8 cellular contexts compared by ENCODE assay signal in the genomic region with DNA sequence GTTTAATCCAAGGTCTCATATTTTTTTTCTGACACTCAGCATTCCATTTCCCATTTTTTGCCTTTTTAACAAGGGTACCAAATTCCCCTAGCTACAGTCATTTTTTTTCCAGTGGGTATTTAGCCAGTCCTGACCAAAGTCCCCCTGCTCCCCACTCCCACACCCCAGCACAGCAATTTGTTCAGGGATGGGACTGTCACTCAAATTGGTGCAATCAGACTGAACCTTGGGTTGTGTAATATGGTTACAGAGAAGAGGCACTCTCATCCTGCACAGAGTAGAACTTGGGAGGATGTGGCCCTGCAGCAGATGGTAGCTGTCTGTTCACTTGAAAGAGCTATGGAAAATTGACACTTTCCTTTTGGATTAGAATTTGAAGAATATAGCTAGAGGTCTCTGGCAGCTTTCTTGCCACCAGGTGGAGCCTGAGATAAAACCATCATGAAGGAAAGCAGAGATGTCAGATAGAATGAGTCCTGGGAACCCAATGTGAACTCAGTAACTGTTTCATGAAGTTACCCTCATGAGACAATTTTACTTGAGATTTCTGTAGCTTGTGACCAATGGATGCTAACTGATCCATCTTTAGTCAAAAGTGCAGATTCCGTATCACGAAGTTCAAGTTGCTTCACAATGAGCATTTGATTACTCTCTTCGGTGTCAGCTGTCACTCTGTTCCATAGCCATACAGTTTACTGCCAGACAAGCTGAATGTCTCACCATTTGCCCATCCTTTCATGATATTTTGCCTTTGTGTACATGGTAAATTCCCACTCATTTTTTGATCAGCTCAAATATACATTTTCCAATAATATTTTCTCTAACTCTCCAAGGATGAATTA.
DNase-seq lines count a peak whose midpoint lies in the region; ATAC-seq, FAIRE-seq and TF ChIP-seq lines count a peak whose summit lies in the region.

No MANE protein-coding gene starts in this region.

- H3K36me3 ChIP-seq in astrocyte (ENCODE audit: insufficient read depth, low read length), result no peaks in the 10 kb centered on the region
- H3K36me3 ChIP-seq in liver (ENCODE audit: control insufficient read depth in 4 of 4, insufficient read depth in 3 of 4, low read depth in 1 of 4, low read length in 3 of 4), result no peaks in the 10 kb centered on the region

- H3K27ac ChIP-seq in astrocyte (ENCODE audit: low read depth, low read length) (no peak overlapping the region), liver (ENCODE audit: low read depth in 1 of 2, low read length in 2 of 2) (no peak overlapping the region)

- H3K27me3 ChIP-seq in astrocyte (ENCODE audit: insufficient read depth, low read length), result no peaks in the 10 kb centered on the region
- no peaks in the 10 kb centered on the region for H3K27me3 ChIP-seq in liver (ENCODE audit: control insufficient read depth in 4 of 4, insufficient read depth in 4 of 4, low read length in 3 of 4)

- no peak overlapping the region for H3K4me2 ChIP-seq in astrocyte (ENCODE audit: low read length)

- peak; percentile 61 for ATAC-seq in GM19372 (IDR thresholded peaks at IDR 0.05; ENCODE audit: low read depth, unreplicated experiment)
- ATAC-seq in HG02884 (IDR thresholded peaks at IDR 0.05; ENCODE audit: unreplicated experiment), result no peak

- H3K9ac ChIP-seq in astrocyte (ENCODE audit: low read length), result no peak overlapping the region
- H3K9ac ChIP-seq in liver (ENCODE audit: low read depth in 1 of 2, low read length in 2 of 2), result no peak overlapping the region

- TF ChIP-seq CTCF in AG10803 (conservative IDR thresholded peaks at IDR 0.05; ENCODE audit: low read length), result peak; percentile 65
- peak; percentile 74 for TF ChIP-seq CTCF in astrocyte (IDR thresholded peaks at IDR 0.05; ENCODE audit: insufficient read depth, low read depth, low read length)
- peak; percentile 18 for TF ChIP-seq CTCF in liver (IDR thresholded peaks at IDR 0.05; ENCODE audit: low read depth, low read length, missing input control)

- H3K79me2 ChIP-seq in astrocyte (ENCODE audit: insufficient read depth, low read length), result no peaks in the 10 kb centered on the region

- peaks cover 2% of the 10 kb centered on the region for H3K4me1 Mint-ChIP-seq in astrocyte (ENCODE audit: low read depth, unreplicated experiment)

- no peaks in the 10 kb centered on the region for H3K9me3 Mint-ChIP-seq in astrocyte (ENCODE audit: unreplicated experiment)

- H3K27ac Mint-ChIP-seq in astrocyte (ENCODE audit: unreplicated experiment), result no peak overlapping the region

- no peaks in the 10 kb centered on the region for H3K4me1 ChIP-seq in astrocyte (ENCODE audit: insufficient read depth, low read length)
- no peaks in the 10 kb centered on the region for H3K4me1 ChIP-seq in liver (ENCODE audit: control insufficient read depth in 4 of 4, insufficient read depth in 4 of 4, low read length in 3 of 4)

- FAIRE-seq in astrocyte (lab: Jason Lieb, UNC), result peak; percentile 26

- H3K36me3 Mint-ChIP-seq in astrocyte (ENCODE audit: low read depth, unreplicated experiment), result no peaks in the 10 kb centered on the region

- H3K27me3 Mint-ChIP-seq in astrocyte (ENCODE audit: low read depth, unreplicated experiment), result no peaks in the 10 kb centered on the region

- WGBS in liver, result 88% methylated on average over 3 of the region's 3 CpGs

- TF ChIP-seq RAD21 in liver (IDR thresholded peaks at IDR 0.05), result peak; percentile 55 to 67

- DNase-seq in AG10803 (ENCODE audit: low read depth), result peak; percentile 50
- peak; percentile 42 for DNase-seq in NCI-H1694 (lab: John Stamatoyannopoulos, UW)
- DNase-seq in astrocyte (ENCODE audit: low read depth), result peak; percentile 42
- no peak for DNase-seq in activated gamma-delta T cell treated with Interleukin-2 at 50 U/mL for 16 hours
- no peak for DNase-seq in OCI-M2 (lab: John Stamatoyannopoulos, UW; ENCODE audit: unreplicated experiment)

- no peak overlapping the region for H3K4me3 Mint-ChIP-seq in astrocyte (ENCODE audit: unreplicated experiment)

- H3K9me3 ChIP-seq in astrocyte (ENCODE audit: insufficient read depth, low read depth, low read length) (no peaks in the 10 kb centered on the region), liver (ENCODE audit: control insufficient read depth in 4 of 4, low read length in 3 of 4) (no peaks in the 10 kb centered on the region)

- no peak overlapping the region for H2AFZ ChIP-seq in astrocyte (ENCODE audit: low read depth, low read length)

- no peaks in the 10 kb centered on the region for H4K20me1 ChIP-seq in astrocyte (ENCODE audit: insufficient read depth, low read length)

- H3K4me3 ChIP-seq in AG10803 (ENCODE audit: low read length) (no peak overlapping the region), astrocyte (ENCODE audit: insufficient read depth, low read depth, low read length) (no peak overlapping the region), liver (ENCODE audit: low read depth in 1 of 3, low read length in 3 of 3) (no peak overlapping the region)

TF ChIP-seq in liver, 16 proteins besides CTCF, POLR2A, EP300 and RAD21:
- TF ChIP-seq HNF4A (conservative IDR thresholded peaks at IDR 0.05), result no peak
- TF ChIP-seq JUND (IDR thresholded peaks at IDR 0.05), result no peak
- no peak for TF ChIP-seq NR2F2 (IDR thresholded peaks at IDR 0.05)
- no peak for TF ChIP-seq SP1 (IDR thresholded peaks at IDR 0.05)
- no peak for TF ChIP-seq RXRA (IDR thresholded peaks at IDR 0.05)
- TF ChIP-seq FOXA1 (IDR thresholded peaks at IDR 0.05), result no peak
- no peak for TF ChIP-seq REST (IDR thresholded peaks at IDR 0.05)
- TF ChIP-seq, protein P1, sequence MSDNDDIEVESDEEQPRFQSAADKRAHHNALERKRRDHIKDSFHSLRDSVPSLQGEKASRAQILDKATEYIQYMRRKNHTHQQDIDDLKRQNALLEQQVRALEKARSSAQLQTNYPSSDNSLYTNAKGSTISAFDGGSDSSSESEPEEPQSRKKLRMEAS (IDR thresholded peaks at IDR 0.05), result no peak
- TF ChIP-seq, protein P2, sequence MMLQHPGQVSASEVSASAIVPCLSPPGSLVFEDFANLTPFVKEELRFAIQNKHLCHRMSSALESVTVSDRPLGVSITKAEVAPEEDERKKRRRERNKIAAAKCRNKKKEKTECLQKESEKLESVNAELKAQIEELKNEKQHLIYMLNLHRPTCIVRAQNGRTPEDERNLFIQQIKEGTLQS (IDR thresholded peaks at IDR 0.05), result no peak
- no peak for TF ChIP-seq EGR1 (IDR thresholded peaks at IDR 0.05; ENCODE audit: low read depth in 2 of 2)
- no peak for TF ChIP-seq GABPA (IDR thresholded peaks at IDR 0.05 in 1 of 2, conservative IDR thresholded peaks at IDR 0.05 in 1 of 2)
- TF ChIP-seq FOXA2 (IDR thresholded peaks at IDR 0.05), result no peak
- no peak for TF ChIP-seq ZBTB33 (IDR thresholded peaks at IDR 0.05)
- no peak for TF ChIP-seq TAF1 (conservative IDR thresholded peaks at IDR 0.05)
- no peak for TF ChIP-seq HNF4G (IDR thresholded peaks at IDR 0.05)
- no peak for TF ChIP-seq YY1 (IDR thresholded peaks at IDR 0.05)

Comparison
In these comparisons a context has a peak if more than half of its experiments do, and no peak if none do; other contexts are left out.
1. DNase-seq: peak in AG10803 (single experiment), NCI-H1694 (single experiment) and astrocyte (single experiment); none in activated gamma-delta T cell treated with Interleukin-2 at 50 U/mL for 16 hours (single experiment) and OCI-M2 (single experiment).
2. CTCF ChIP-seq: peak in every context shown above with its lines; median percentile 74 in astrocyte; 65 in AG10803; 18 in liver.